14 cellular contexts compared by ENCODE assay signal in the genomic region with DNA sequence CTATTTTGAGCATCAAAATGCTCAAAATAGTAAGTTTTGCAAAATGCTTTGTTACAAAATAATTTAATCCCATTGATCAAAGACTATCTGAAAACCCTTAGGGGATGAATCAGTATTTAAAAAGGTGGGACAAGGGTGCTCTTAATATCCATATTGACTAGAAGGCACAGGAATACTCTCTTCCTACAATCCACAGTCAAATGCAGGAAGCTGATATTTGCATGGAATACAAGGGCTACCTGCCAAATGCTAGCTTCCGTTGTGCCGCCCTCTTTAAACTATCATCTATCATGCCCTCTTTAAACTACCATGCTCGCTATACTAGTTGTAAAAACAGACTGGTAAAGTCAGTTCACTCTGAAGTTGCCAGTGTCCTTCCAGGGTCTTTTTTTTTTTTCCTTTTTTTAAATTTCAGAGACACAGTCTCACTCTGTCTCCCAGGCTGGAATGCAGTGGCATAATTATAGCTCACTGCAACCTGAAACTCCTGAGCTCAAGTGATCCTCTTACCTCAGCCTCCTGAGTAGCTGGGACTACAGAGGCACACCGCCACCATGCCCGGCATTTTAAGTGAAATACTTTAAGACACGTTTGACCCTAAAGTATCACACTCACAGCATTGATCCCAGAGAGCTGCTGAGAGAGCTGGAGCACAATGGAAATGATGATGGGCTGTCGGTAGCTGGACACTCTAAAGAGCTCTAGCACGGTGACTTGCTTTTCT. TPM values are rescaled to one million over a fixed set of nuclear protein-coding genes. Genes with fewer than 3 reads are reported as not detected.
DNase-seq lines count a peak whose midpoint lies in the region; ATAC-seq and TF ChIP-seq lines count a peak whose summit lies in the region.
"Had no signal": no experiment of that assay in that cellular context is flagged by ENCODE, and none has a peak within 500 bp of the region (broad histone marks: within the 10 kb centered on the region; RNA-seq: fewer than 3 reads in every experiment).

No MANE protein-coding gene starts in this region.

- peak overlapping the region; percentile 69 for H3K4me3 Mint-ChIP-seq in Caco-2 (ENCODE audit: unreplicated experiment)
- H3K4me3 Mint-ChIP-seq in WTC11: peak overlapping the region; percentile 6; the same call in 1 of the 2 replicates

- BruUV-seq in Caco-2 (replicated peaks; lab: Mats Ljungman, UMichigan): no TSS peak

- H3K4me3 ChIP-seq in Caco-2 (ENCODE audit: low read depth, low read length) (no peak overlapping the region), lower lobe of right lung (no peak overlapping the region), spleen (no peak overlapping the region)
- H3K4me3 ChIP-seq: vagina had no signal

- H3K27me3 ChIP-seq in Caco-2 (replicated peaks; ENCODE audit: control insufficient read depth, insufficient read depth, low read length) (no peaks in the 10 kb centered on the region), lower lobe of right lung (ENCODE audit: low read depth) (no peaks in the 10 kb centered on the region), spleen (replicated peaks in 1 of 7) (no peaks in the 10 kb centered on the region)
- H3K27me3 ChIP-seq: vagina had no signal

- H3K9me3 Mint-ChIP-seq in Caco-2 (ENCODE audit: unreplicated experiment) (no peaks in the 10 kb centered on the region), WTC11 (no peaks in the 10 kb centered on the region)

- WGBS in spleen, 5 donors: 81 to 90% (median 85%) methylated on average over 8 of the region's 8 CpGs

- ATAC-seq in WTC11 (no peak), lower lobe of right lung (peak; percentile 32 to 33), HG02870 (IDR thresholded peaks at IDR 0.05; ENCODE audit: unreplicated experiment) (no peak)

- peaks cover 51% of the 10 kb centered on the region for H3K4me1 Mint-ChIP-seq in Caco-2 (ENCODE audit: low read depth, unreplicated experiment)
- peaks cover 55% of the 10 kb centered on the region for H3K4me1 Mint-ChIP-seq in WTC11

- H3K27me3 Mint-ChIP-seq in Caco-2 (ENCODE audit: insufficient read depth, unreplicated experiment) (peaks cover 4% of the 10 kb centered on the region), WTC11 (ENCODE audit: low read depth) (no peaks in the 10 kb centered on the region)

- peak overlapping the region; percentile 89 for H3K27ac Mint-ChIP-seq in Caco-2 (ENCODE audit: unreplicated experiment)
- H3K27ac Mint-ChIP-seq in WTC11: peak overlapping the region; percentile 77

- TF ChIP-seq CTCF in Caco-2 (IDR thresholded peaks at IDR 0.05; ENCODE audit: insufficient read depth in 1 of 2, low read depth in 1 of 2, low read length in 1 of 2, severe bottlenecking in 1 of 2, unreplicated experiment in 1 of 2) (no peak), WTC11 (IDR thresholded peaks at IDR 0.05) (no peak), lower lobe of right lung (IDR thresholded peaks at IDR 0.05) (no peak), spleen (IDR thresholded peaks at IDR 0.05 in 8 of 11, conservative IDR thresholded peaks at IDR 0.05 in 3 of 11) (no peak)

- CTCF ChIA-PET in Caco-2 (lab: Charles Lee): interaction anchor here (0.6 to 0.8 kb wide), 4 partner anchors 24 to 117 kb away, joined by 3 read pairs; no protein-coding TSS in a partner anchor
- CTCF ChIA-PET in WTC11 (lab: Charles Lee): interaction anchor here (0.9 to 1.1 kb wide), 2 partner anchors 66 to 122 kb away, joined by 3 read pairs; no protein-coding TSS in a partner anchor

- POLR2A ChIA-PET in Caco-2 (lab: Charles Lee): interaction anchor here (0.5 to 1.4 kb wide), 4 partner anchors 31 to 81 kb away, joined by 3 to 18 read pairs (median 4); no protein-coding TSS in a partner anchor
- POLR2A ChIA-PET in WTC11 (lab: Charles Lee): interaction anchor here (0.5 kb wide), 1 partner anchor 23 kb away, joined by 4 read pairs; no protein-coding TSS in a partner anchor

- DNase-seq in NCI-H345 (lab: John Stamatoyannopoulos, UW): peak; percentile 10
- DNase-seq in NCI-H345 treated with DMSO at 0.1 percent for 48 hours (lab: John Stamatoyannopoulos, UW; ENCODE audit: unreplicated experiment): no peak
- peak in 1 of 2 experiments; percentile 7 for DNase-seq in Caco-2
- no peak for DNase-seq in WTC11 (ENCODE audit: low spot score)
- DNase-seq in lower lobe of right lung: no peak
- DNase-seq in GDM1 (lab: John Stamatoyannopoulos, UW): no peak
- no peak for DNase-seq in spleen
- DNase-seq: activated CD4-positive, CD25-positive, alpha-beta regulatory T cell; GF-D8; stimulated activated naive CD4-positive, alpha-beta T cell had no signal

- H3K4me1 ChIP-seq in Caco-2 (peaks cover 65% of the 10 kb centered on the region), lower lobe of right lung (peaks cover 39% of the 10 kb centered on the region), spleen (peaks cover 12 to 86% (median 43%) of the 10 kb centered on the region in 6 donors)

- peak overlapping the region; percentile 20 for H3K27ac ChIP-seq in lower lobe of right lung
- no peak overlapping the region for H3K27ac ChIP-seq in spleen
- H3K27ac ChIP-seq: vagina had no signal

- H3K36me3 ChIP-seq in Caco-2 (ENCODE audit: control insufficient read depth, insufficient read depth, low read length): peaks cover 15% of the 10 kb centered on the region
- H3K36me3 ChIP-seq in lower lobe of right lung: peaks cover 90% of the 10 kb centered on the region
- peaks cover 0 to 93% (median 86%) of the 10 kb centered on the region in 6 donors for H3K36me3 ChIP-seq in spleen

- no peaks in the 10 kb centered on the region for H3K9me3 ChIP-seq in Caco-2
- no peaks in the 10 kb centered on the region for H3K9me3 ChIP-seq in lower lobe of right lung
- H3K9me3 ChIP-seq in spleen: no peaks in the 10 kb centered on the region
- H3K9me3 ChIP-seq: vagina had no signal

- H3K36me3 Mint-ChIP-seq in Caco-2 (ENCODE audit: insufficient read depth, unreplicated experiment) (peaks cover 3% of the 10 kb centered on the region), WTC11 (peaks cover 18% of the 10 kb centered on the region)

- intact Hi-C loops in Caco-2 (cut with micrococcal nuclease; ENCODE audit: unreplicated experiment): no loop called here
- intact Hi-C loops in lower lobe of right lung (cut with DNase I): no loop called here
- intact Hi-C loops in spleen (cut with DNase I; ENCODE audit: low total_unique reads): no loop called here

- TF ChIP-seq POLR2A in spleen (IDR thresholded peaks at IDR 0.05): no peak

TF ChIP-seq in WTC11, 78 proteins besides CTCF, POLR2A, EP300 and RAD21 (continues in another document):
- TF ChIP-seq ZMAT4 (CRISPR knock-in tag; IDR thresholded peaks at IDR 0.05) (peak; percentile 69; the same call in 1 of the 2 replicates), TP53 (CRISPR knock-in tag; IDR thresholded peaks at IDR 0.05) (no peak), ETV6 (CRISPR knock-in tag; IDR thresholded peaks at IDR 0.05) (no peak), AFF4 (CRISPR knock-in tag; IDR thresholded peaks at IDR 0.05; ENCODE audit: borderline replicate concordance) (no peak), SOX15 (CRISPR knock-in tag; IDR thresholded peaks at IDR 0.05) (no peak), CBFB (CRISPR knock-in tag; IDR thresholded peaks at IDR 0.05; ENCODE audit: low read depth) (no peak), ZNF396 (CRISPR knock-in tag; IDR thresholded peaks at IDR 0.05; ENCODE audit: borderline replicate concordance) (no peak), FOXJ3 (CRISPR knock-in tag; IDR thresholded peaks at IDR 0.05; ENCODE audit: borderline replicate concordance) (no peak)

RNA-seq across cellular contexts. Expression of gene SLC2A3, which starts 6.8 kb away (rescaled TPM):
- total RNA-seq in Caco-2 (2022) (2,966 and 3,303 TPM in 2 replicates), WTC11 (2021) (717 to 819 TPM (median 816 TPM) in 3 replicates), lower lobe of right lung (133 TPM), spleen (100 to 1,000 TPM in 6 of 7 donors, 10 to 100 TPM in 1; 74.6 to 869 (median 213) TPM)
- polyA plus RNA-seq in spleen: 10 to 100 TPM; 10.7 to 16.5 (median 14.6) TPM

RNA-seq across cellular contexts. Expression of gene SLC2A14, which starts 56.5 kb away (rescaled TPM):
- total RNA-seq in Caco-2 (2022) (129 and 141 TPM in 2 replicates), WTC11 (2021) (24.4 to 28.8 TPM (median 26.7 TPM) in 3 replicates), lower lobe of right lung (not detected), spleen (1 to 10 TPM in 3 of 7 donors, under 1 TPM in 2, not detected in 2; 0.37 to 7.4 (median 2.9) TPM)
- polyA plus RNA-seq in spleen: not detected
- total RNA-seq: lung microvascular endothelial cell, SK-MEL-5, vagina had no signal

Comparison
In these comparisons a context has a peak if more than half of its experiments do, and no peak if none do; other contexts are left out.
1. ATAC-seq: peak in lower lobe of right lung (2 of 2); none in WTC11 (single experiment) and HG02870 (single experiment).